In genomic region chr10:78428579-78428978, GRCh38 we compare ENCODE assay signal across 23 cellular contexts.
"Had no signal": no experiment of that assay in that cellular context is flagged by ENCODE, and none has a peak within 500 bp of the region (broad histone marks: within the 10 kb centered on the region; RNA-seq: fewer than 3 reads in every experiment).

No MANE protein-coding gene starts in this region.

- H3K79me2 ChIP-seq: hepatocyte had no signal

- H3K27me3 ChIP-seq: dorsolateral prefrontal cortex, esophagus muscularis mucosa, foreskin keratinocyte, gastroesophageal sphincter, heart left ventricle, hepatocyte, left lung had no signal

- H3K4me3 Mint-ChIP-seq: immature natural killer cell, mesothelial cell of epicardium had no signal

- H3K36me3 Mint-ChIP-seq: immature natural killer cell had no signal

- ATAC-seq: foreskin keratinocyte, gastroesophageal sphincter, heart left ventricle, left cardiac atrium, left lung, left ventricle myocardium superior, lower lobe of right lung, mucosa of descending colon had no signal

- H3K4me3 ChIP-seq: coronary artery, dorsolateral prefrontal cortex, esophagus muscularis mucosa, gastroesophageal sphincter, heart left ventricle, hepatocyte, left lung, lower lobe of right lung, mucosa of descending colon had no signal

- H2AFZ ChIP-seq: hepatocyte had no signal

- DNase-seq: dermis blood vessel endothelial cell; dorsolateral prefrontal cortex; effector CD4-positive, alpha-beta T cell; effector memory CD4-positive, alpha-beta T cell; foreskin keratinocyte; heart left ventricle; hypothalamus; immature natural killer cell; islet precursor cell; left cardiac atrium; left lung; left ventricle myocardium superior; lower lobe of right lung; mesenchymal stem cell; mucosa of descending colon had no signal

- H3K36me3 ChIP-seq: esophagus muscularis mucosa, gastroesophageal sphincter, heart left ventricle, left lung, lower lobe of right lung had no signal

- H3K4me1 ChIP-seq: foreskin keratinocyte, left lung, lower lobe of right lung had no signal

- H3K4me2 ChIP-seq: hepatocyte had no signal

- FAIRE-seq: colon, endothelial cell of umbilical vein, frontal cortex had no signal

- H3K27ac Mint-ChIP-seq: immature natural killer cell, mesothelial cell of epicardium had no signal

- H3K4me1 Mint-ChIP-seq: immature natural killer cell had no signal

- H3K27ac ChIP-seq: coronary artery, dorsolateral prefrontal cortex, esophagus muscularis mucosa, foreskin keratinocyte, gastroesophageal sphincter, heart left ventricle, hepatocyte, left lung, lower lobe of right lung had no signal
